Comparison of ENCODE assay signal across 12 cellular contexts in the genomic region with DNA sequence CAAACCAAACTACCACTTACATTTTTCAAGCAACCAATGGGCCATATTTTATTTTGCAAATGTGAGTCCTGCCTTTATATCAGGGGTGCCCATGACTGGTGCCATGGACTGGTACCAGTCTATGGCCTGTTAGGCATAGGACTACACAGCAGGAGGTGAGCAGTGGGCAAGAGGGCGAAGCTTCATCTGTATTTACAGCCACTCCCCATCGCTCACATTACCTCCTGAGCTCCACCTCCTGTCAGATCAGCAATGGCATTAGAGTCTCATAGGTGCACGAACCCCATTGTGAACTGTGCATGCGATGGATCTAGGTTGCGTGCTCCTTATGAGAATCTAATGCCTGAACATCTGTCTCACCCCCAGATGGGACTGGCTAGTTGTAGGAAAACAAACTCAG. TPM values are rescaled to one million over a fixed set of nuclear protein-coding genes. Genes with fewer than 3 reads are reported as not detected.
"Had no signal": no experiment of that assay in that cellular context is flagged by ENCODE, and none has a peak within 500 bp of the region (broad histone marks: within the 10 kb centered on the region; RNA-seq: fewer than 3 reads in every experiment).

No MANE protein-coding gene starts in this region.

- H2AFZ ChIP-seq: GM23248, GM23338 had no signal

- H3K27ac ChIP-seq: GM23248 had no signal

- H3K4me3 Mint-ChIP-seq: GM23338, H9, HFFc6 had no signal

- DNase-seq: GM23248, GOT3, H7, H9, HCEC 1CT, HFFc6 had no signal

- H3K4me2 ChIP-seq: GM23338 had no signal

- H3K9me3 ChIP-seq: HAP-1 had no signal

- H3K4me3 ChIP-seq: GM23248, GM23338, HAP-1 had no signal

- H3K4me1 ChIP-seq: HAP-1 had no signal

- ATAC-seq: GM23338, HCT116 had no signal

- H3K9ac ChIP-seq: GM23248 had no signal

- H3K9me3 Mint-ChIP-seq: H9, HFFc6 had no signal

- H3K27ac Mint-ChIP-seq: GM23338, HFFc6 had no signal

- H3K36me3 ChIP-seq: HAP-1 had no signal

- FAIRE-seq: H1, H54 had no signal

RNA-seq across cellular contexts. Expression of gene CCDC68, which starts 53.6 kb away (rescaled TPM):
- total RNA-seq: H4, H9 had no signal
